In the genomic region with DNA sequence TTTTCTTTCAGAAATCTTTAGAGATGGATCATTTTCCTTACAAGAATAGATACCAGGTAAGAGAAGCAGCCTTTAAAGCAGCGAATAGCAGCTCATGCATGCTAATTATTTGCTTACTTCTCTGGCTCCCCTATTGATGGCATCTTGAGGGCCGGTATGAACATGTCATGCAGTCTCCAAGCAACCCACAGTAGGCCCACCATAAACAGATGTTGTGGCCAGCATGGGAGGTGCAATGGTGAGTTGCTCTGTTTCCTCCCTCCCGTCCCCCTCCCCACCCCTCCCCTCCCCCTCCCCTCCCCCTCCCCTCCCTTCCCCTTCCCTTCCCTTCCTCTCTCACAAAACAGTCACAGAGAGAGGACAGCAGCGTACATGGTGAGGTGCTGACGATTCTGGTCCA, we compare ENCODE assay signal across 24 cellular contexts. TPM values are rescaled to one million over a fixed set of nuclear protein-coding genes. Genes with fewer than 3 reads are reported as not detected.
DNase-seq lines count a peak whose midpoint lies in the region; ATAC-seq and TF ChIP-seq lines count a peak whose summit lies in the region.
"Had no signal": no experiment of that assay in that cellular context is flagged by ENCODE, and none has a peak within 500 bp of the region (broad histone marks: within the 10 kb centered on the region; RNA-seq: fewer than 3 reads in every experiment).

No MANE protein-coding gene starts in this region.

- no peaks in the 10 kb centered on the region for H3F3A ChIP-seq in SK-N-SH (replicated peaks; ENCODE audit: insufficient read depth)

- H3K36me3 ChIP-seq in SK-N-SH (replicated peaks in 1 of 2; ENCODE audit: control insufficient read depth in 1 of 2, insufficient read depth in 2 of 2, low read length in 1 of 2) (no peaks in the 10 kb centered on the region), lung (ENCODE audit: control insufficient read depth in 2 of 2, insufficient read depth in 2 of 2, low read length in 2 of 2) (no peaks in the 10 kb centered on the region), brain microvascular endothelial cell (replicated peaks) (no peaks in the 10 kb centered on the region), SJCRH30 (no peaks in the 10 kb centered on the region)
- H3K36me3 ChIP-seq: BLaER1 treated with 17β-estradiol and CSF1 and Interleukin-3, amounts not matched to agents 10 nM and 100 nM; MG63 had no signal

- no peaks in the 10 kb centered on the region for H4K20me1 ChIP-seq in SK-N-SH (ENCODE audit: insufficient read depth)
- H4K20me1 ChIP-seq: BLaER1 treated with 17β-estradiol and CSF1 and Interleukin-3, amounts not matched to agents 10 nM and 100 nM had no signal

- in situ Hi-C loops in brain microvascular endothelial cell (cut with HindIII; ENCODE audit: low pct_ligation_motif_present, low sequenced_read_pairs), result no loop called here

- peak; percentile 32 for DNase-seq in SK-N-SH
- peak; percentile 1 for DNase-seq in HEK293T (ENCODE audit: extremely low spot score)
- DNase-seq in lung (ENCODE audit: low spot score), result peak; percentile 11
- no peak for DNase-seq in brain microvascular endothelial cell
- DNase-seq in SJCRH30, result no peak
- DNase-seq: 8988T; CD4-positive, alpha-beta memory T cell; DMS53; GDM1; GOT3; MG63; NCI-H1417; NCI-H187; NCI-H2227 treated with DMSO at 0.1 percent for 48 hours; NCI-H510A; NCI-H748 treated with DMSO at 0.1 percent for 48 hours; PC-9; RPMI8226; SHP77 treated with DMSO at 0.1 percent for 48 hours had no signal

- H3K9me2 ChIP-seq in SK-N-SH, result no peaks in the 10 kb centered on the region

- ATAC-seq in SK-N-SH treated with all-trans-retinoic acid at 6 μM for 48 hours (no peak), lung (ENCODE audit: insufficient read depth, low FRiP score) (no peak), HG03442 (IDR thresholded peaks at IDR 0.05; ENCODE audit: unreplicated experiment) (no peak)
- ATAC-seq: HCT116 had no signal

- H3K79me2 ChIP-seq in SK-N-SH (ENCODE audit: insufficient read depth), result no peaks in the 10 kb centered on the region

- WGBS in SK-N-SH (ENCODE audit: low lambda C conversion rate), result 63% methylated on average over 5 of the region's 5 CpGs
- 64% methylated on average over 5 of the region's 5 CpGs for WGBS in lung, 2 donors

- H3K4me2 ChIP-seq in SK-N-SH, result no peak overlapping the region
- H3K4me2 ChIP-seq: BLaER1 treated with 17β-estradiol and CSF1 and Interleukin-3, amounts not matched to agents 10 nM and 100 nM; PC-9 had no signal

- no peak overlapping the region for H2AFZ ChIP-seq in SK-N-SH (ENCODE audit: low read depth)
- H2AFZ ChIP-seq: PC-9 had no signal

- POLR2A ChIA-PET in SK-N-SH (lab: Yijun Ruan, JAX), result interaction anchor here (1.5 kb wide), 1 partner anchor 9 kb away, joined by 5 read pairs; a partner anchor contains a TSS
- POLR2A ChIA-PET in HEK293T (lab: Yijun Ruan, JAX), result no interaction called here

- no peak for TF ChIP-seq RAD21 in SK-N-SH (IDR thresholded peaks at IDR 0.05; ENCODE audit: low read length)

- H3K4me3 ChIP-seq in SK-N-SH (ENCODE audit: low read depth in 2 of 2, low read length in 1 of 2) (no peak overlapping the region), lung (no peak overlapping the region), brain microvascular endothelial cell (ENCODE audit: low read depth, low read length) (no peak overlapping the region), SJCRH30 (no peak overlapping the region)
- H3K4me3 ChIP-seq: BLaER1 treated with 17β-estradiol and CSF1 and Interleukin-3, amounts not matched to agents 10 nM and 100 nM; MG63; PC-9 had no signal

- TF ChIP-seq EP300 in SK-N-SH (IDR thresholded peaks at IDR 0.05; ENCODE audit: borderline replicate concordance in 1 of 2, low read depth in 1 of 2, low read length in 1 of 2), result no peak

- H3K4me1 ChIP-seq in SK-N-SH (ENCODE audit: control insufficient read depth in 1 of 2, insufficient read depth in 2 of 2, low read depth in 1 of 2, low read length in 1 of 2) (0 out of 4 replicates have a peak, but pooled peaks cover 0 to 7% of the 10 kb centered on the region in 2 experiments), lung (ENCODE audit: control insufficient read depth in 2 of 2, insufficient read depth in 2 of 2, low read length in 2 of 2) (peaks cover 0 to 5% of the 10 kb centered on the region in 2 donors), SJCRH30 (no peaks in the 10 kb centered on the region)
- H3K4me1 ChIP-seq: BLaER1 treated with 17β-estradiol and CSF1 and Interleukin-3, amounts not matched to agents 10 nM and 100 nM had no signal

- H3K27me3 ChIP-seq in SK-N-SH (ENCODE audit: insufficient read depth) (no peaks in the 10 kb centered on the region), lung (ENCODE audit: control insufficient read depth, insufficient read depth) (no peaks in the 10 kb centered on the region), brain microvascular endothelial cell (replicated peaks) (peaks cover 22% of the 10 kb centered on the region), SJCRH30 (no peaks in the 10 kb centered on the region)
- H3K27me3 ChIP-seq: MG63 had no signal

- CTCF ChIA-PET in SK-N-SH (lab: Yijun Ruan, JAX) (no interaction called here), HEK293T (lab: Yijun Ruan, JAX) (no interaction called here)

- H3K9ac ChIP-seq in SK-N-SH, result no peak overlapping the region
- H3K9ac ChIP-seq: BLaER1 treated with 17β-estradiol and CSF1 and Interleukin-3, amounts not matched to agents 10 nM and 100 nM had no signal

- TF ChIP-seq CTCF in SK-N-SH (IDR thresholded peaks at IDR 0.05) (no peak), lung (IDR thresholded peaks at IDR 0.05; ENCODE audit: control extremely low read depth, extremely low read depth) (no peak), brain microvascular endothelial cell (IDR thresholded peaks at IDR 0.05; ENCODE audit: low read depth, low read length, missing control alignments) (no peak)

- H3K9me3 ChIP-seq in SK-N-SH (no peaks in the 10 kb centered on the region), lung (ENCODE audit: control insufficient read depth in 2 of 2, insufficient read depth in 1 of 2, low read length in 1 of 2) (no peaks in the 10 kb centered on the region), SJCRH30 (replicated peaks) (no peaks in the 10 kb centered on the region; the same call in none of the 2 replicates)
- H3K9me3 ChIP-seq: MG63 had no signal

- H3K27ac ChIP-seq in SK-N-SH (ENCODE audit: low read depth in 2 of 2, low read length in 1 of 2), result no peak overlapping the region
- H3K27ac ChIP-seq in cingulate gyrus (ENCODE audit: low read depth, low read length), result peak overlapping the region; percentile 60
- H3K27ac ChIP-seq in lung (ENCODE audit: low read depth in 1 of 2, low read length in 1 of 2), result no peak overlapping the region
- no peak overlapping the region for H3K27ac ChIP-seq in brain microvascular endothelial cell
- no peak overlapping the region for H3K27ac ChIP-seq in SJCRH30
- H3K27ac ChIP-seq: BLaER1 treated with 17β-estradiol and CSF1 and Interleukin-3, amounts not matched to agents 10 nM and 100 nM; PC-9 had no signal

TF ChIP-seq in SK-N-SH, 30 proteins besides CTCF, POLR2A, EP300 and RAD21 (continues in another document):
- no peak for TF ChIP-seq JUND (IDR thresholded peaks at IDR 0.05)
- no peak for TF ChIP-seq FOSL2 (IDR thresholded peaks at IDR 0.05; ENCODE audit: borderline replicate concordance, low read depth)
- TF ChIP-seq, protein P1, sequence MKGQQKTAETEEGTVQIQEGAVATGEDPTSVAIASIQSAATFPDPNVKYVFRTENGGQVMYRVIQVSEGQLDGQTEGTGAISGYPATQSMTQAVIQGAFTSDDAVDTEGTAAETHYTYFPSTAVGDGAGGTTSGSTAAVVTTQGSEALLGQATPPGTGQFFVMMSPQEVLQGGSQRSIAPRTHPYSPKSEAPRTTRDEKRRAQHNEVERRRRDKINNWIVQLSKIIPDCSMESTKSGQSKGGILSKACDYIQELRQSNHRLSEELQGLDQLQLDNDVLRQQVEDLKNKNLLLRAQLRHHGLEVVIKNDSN (IDR thresholded peaks at IDR 0.05; ENCODE audit: borderline replicate concordance, low read depth), result no peak

TF ChIP-seq in SK-N-SH treated with all-trans-retinoic acid at 6 μM for 48 hours, 23 proteins besides CTCF, POLR2A, EP300 and RAD21 (continues in another document):
- no peak for TF ChIP-seq ESRRG (CRISPR knock-in tag; IDR thresholded peaks at IDR 0.05)
- TF ChIP-seq ISL1 (CRISPR knock-in tag; IDR thresholded peaks at IDR 0.05), result no peak
- TF ChIP-seq, protein P2, sequence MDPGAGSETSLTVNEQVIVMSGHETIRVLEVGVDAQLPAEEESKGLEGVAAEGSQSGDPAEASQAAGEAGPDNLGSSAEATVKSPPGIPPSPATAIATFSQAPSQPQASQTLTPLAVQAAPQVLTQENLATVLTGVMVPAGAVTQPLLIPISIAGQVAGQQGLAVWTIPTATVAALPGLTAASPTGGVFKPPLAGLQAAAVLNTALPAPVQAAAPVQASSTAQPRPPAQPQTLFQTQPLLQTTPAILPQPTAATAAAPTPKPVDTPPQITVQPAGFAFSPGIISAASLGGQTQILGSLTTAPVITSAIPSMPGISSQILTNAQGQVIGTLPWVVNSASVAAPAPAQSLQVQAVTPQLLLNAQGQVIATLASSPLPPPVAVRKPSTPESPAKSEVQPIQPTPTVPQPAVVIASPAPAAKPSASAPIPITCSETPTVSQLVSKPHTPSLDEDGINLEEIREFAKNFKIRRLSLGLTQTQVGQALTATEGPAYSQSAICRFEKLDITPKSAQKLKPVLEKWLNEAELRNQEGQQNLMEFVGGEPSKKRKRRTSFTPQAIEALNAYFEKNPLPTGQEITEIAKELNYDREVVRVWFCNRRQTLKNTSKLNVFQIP (CRISPR knock-in tag; IDR thresholded peaks at IDR 0.05; ENCODE audit: borderline replicate concordance, low read depth), result no peak

TF ChIP-seq in HEK293T, 16 proteins besides CTCF, POLR2A, EP300 and RAD21 (continues in another document):
- TF ChIP-seq FOXA1 (IDR thresholded peaks at IDR 0.05), result no peak
- TF ChIP-seq BHLHE40 (IDR thresholded peaks at IDR 0.05; ENCODE audit: borderline replicate concordance), result no peak
- TF ChIP-seq HDGF (IDR thresholded peaks at IDR 0.05; ENCODE audit: borderline replicate concordance), result no peak
- TF ChIP-seq ZNF384 (IDR thresholded peaks at IDR 0.05), result no peak
- no peak for TF ChIP-seq FOXM1 (IDR thresholded peaks at IDR 0.05; ENCODE audit: borderline replicate concordance)
- no peak for TF ChIP-seq NFRKB (IDR thresholded peaks at IDR 0.05)
- TF ChIP-seq, protein P3, sequence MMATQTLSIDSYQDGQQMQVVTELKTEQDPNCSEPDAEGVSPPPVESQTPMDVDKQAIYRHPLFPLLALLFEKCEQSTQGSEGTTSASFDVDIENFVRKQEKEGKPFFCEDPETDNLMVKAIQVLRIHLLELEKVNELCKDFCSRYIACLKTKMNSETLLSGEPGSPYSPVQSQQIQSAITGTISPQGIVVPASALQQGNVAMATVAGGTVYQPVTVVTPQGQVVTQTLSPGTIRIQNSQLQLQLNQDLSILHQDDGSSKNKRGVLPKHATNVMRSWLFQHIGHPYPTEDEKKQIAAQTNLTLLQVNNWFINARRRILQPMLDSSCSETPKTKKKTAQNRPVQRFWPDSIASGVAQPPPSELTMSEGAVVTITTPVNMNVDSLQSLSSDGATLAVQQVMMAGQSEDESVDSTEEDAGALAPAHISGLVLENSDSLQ (IDR thresholded peaks at IDR 0.05), result no peak

RNA-seq across cellular contexts. Expression of a gene that starts 9.7 kb away (rescaled TPM):
- polyA plus RNA-seq in SK-N-SH (2012; rRNA removed) (2.3 and 3.0 TPM in 2 replicates), lung (1 to 10 TPM; 3.0 to 5.0 TPM)
- polyA plus RNA-seq in SK-N-SH (2012; cell fraction: cytosol; rRNA removed), result 2.8 and 3.1 TPM in 2 replicates
- polyA plus RNA-seq in SK-N-SH (2012; cell fraction: nucleus; rRNA removed), result 1.1 and 2.0 TPM in 2 replicates
- total RNA-seq in lung, result 10 to 100 TPM; 12.4 to 15.7 TPM
- total RNA-seq in SJCRH30 (2014; rRNA removed; shearing (Covaris generic)), result 18.9 and 21.1 TPM in 2 replicates

Comparison
In these comparisons a context has a peak if more than half of its experiments do, and no peak if none do; other contexts are left out.
1. DNase-seq: peak in SK-N-SH (single experiment), HEK293T (single experiment) and lung (single experiment); none in brain microvascular endothelial cell (single experiment) and SJCRH30 (0 of 2).